19 cellular contexts compared by ENCODE assay signal in the genomic region with DNA sequence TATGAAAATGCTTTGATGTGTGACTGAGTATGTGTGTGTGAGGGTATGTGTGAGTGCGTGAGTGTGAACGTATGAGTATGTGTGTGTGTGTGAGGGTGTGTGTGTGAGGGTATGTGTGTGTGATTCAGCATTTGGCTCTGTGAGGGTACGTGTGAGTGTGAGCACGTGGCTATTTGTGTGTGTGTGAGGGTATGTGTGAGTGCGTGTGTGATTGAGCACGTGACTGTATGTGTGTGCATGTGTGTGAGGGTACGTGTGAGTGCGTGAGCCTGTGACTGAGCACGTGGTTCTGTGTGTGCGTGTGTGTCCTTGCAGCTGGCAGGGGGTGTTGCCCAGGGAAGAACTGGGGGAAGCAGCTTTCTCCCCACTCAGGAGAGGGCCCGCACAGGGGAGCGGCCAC. TPM values are rescaled to one million over a fixed set of nuclear protein-coding genes. Genes with fewer than 3 reads are reported as not detected.
A peak's percentile ranks its signal among the peaks of the same experiment; 100 is the strongest.
DNase-seq lines count a peak whose midpoint lies in the region; TF ChIP-seq lines count a peak whose summit lies in the region.
"Had no signal": no experiment of that assay in that cellular context is flagged by ENCODE, and none has a peak within 500 bp of the region (broad histone marks: within the 10 kb centered on the region; RNA-seq: fewer than 3 reads in every experiment).

No MANE protein-coding gene starts in this region.

- H3K36me3 ChIP-seq in BLaER1 (no peaks in the 10 kb centered on the region), HEK293 (ENCODE audit: control insufficient read depth in 2 of 2, insufficient read depth in 1 of 2, low read length in 2 of 2) (no peaks in the 10 kb centered on the region), tibial artery (no peaks in the 10 kb centered on the region)
- H3K36me3 ChIP-seq: SJCRH30 had no signal

- H3K36me3 Mint-ChIP-seq in endothelial cell (ENCODE audit: low read depth, unreplicated experiment) = peaks cover 4% of the 10 kb centered on the region
- peaks cover 1% of the 10 kb centered on the region for H3K36me3 Mint-ChIP-seq in progenitor cell of endocrine pancreas (ENCODE audit: insufficient read depth)
- H3K36me3 Mint-ChIP-seq: CD8-positive, alpha-beta memory T cell had no signal

- H4K20me1 ChIP-seq in BLaER1 = no peaks in the 10 kb centered on the region

- no peaks in the 10 kb centered on the region for H3K9me3 Mint-ChIP-seq in endothelial cell (ENCODE audit: unreplicated experiment)
- H3K9me3 Mint-ChIP-seq in progenitor cell of endocrine pancreas (ENCODE audit: low read depth) = no peaks in the 10 kb centered on the region
- H3K9me3 Mint-ChIP-seq: CD8-positive, alpha-beta memory T cell had no signal

- DNase-seq in endothelial cell (ENCODE audit: low spot score) = no peak
- DNase-seq in progenitor cell of endocrine pancreas (ENCODE audit: low spot score, unreplicated experiment) = no peak
- DNase-seq in dorsolateral prefrontal cortex = no peak
- no peak for DNase-seq in tibial artery
- DNase-seq in head of caudate nucleus = no peak
- DNase-seq: ACHN; Calu3; CD8-positive, alpha-beta memory T cell; DMS153; GOT3; NCI-H1105 treated with DMSO at 0.1 percent for 48 hours; NCI-H2029 treated with DMSO at 0.1 percent for 48 hours; NCI-H2171; NCI-H524 treated with DMSO at 0.1 percent for 48 hours; NCI-H82; OCI-M1; SJCRH30 had no signal

- POLR2A ChIA-PET in HEK293 (lab: Yijun Ruan, JAX) = no interaction called here

- H3K27me3 ChIP-seq in BLaER1 (no peaks in the 10 kb centered on the region), dorsolateral prefrontal cortex (no peaks in the 10 kb centered on the region), tibial artery (no peaks in the 10 kb centered on the region)
- H3K27me3 ChIP-seq: SJCRH30 had no signal

- peaks cover 13% of the 10 kb centered on the region; the same call in 1 of the 2 replicates for H3K9me3 ChIP-seq in BLaER1
- no peaks in the 10 kb centered on the region for H3K9me3 ChIP-seq in HEK293 (ENCODE audit: control insufficient read depth, insufficient read depth, low read depth, low read length)
- H3K9me3 ChIP-seq in tibial artery = no peaks in the 10 kb centered on the region
- H3K9me3 ChIP-seq: SJCRH30 had no signal

- H3K27me3 Mint-ChIP-seq in endothelial cell (ENCODE audit: unreplicated experiment) (peaks cover 2% of the 10 kb centered on the region), progenitor cell of endocrine pancreas (no peaks in the 10 kb centered on the region)
- H3K27me3 Mint-ChIP-seq: CD8-positive, alpha-beta memory T cell had no signal

- TF ChIP-seq CTCF in HEK293 (tag by site-specific recombination; IDR thresholded peaks at IDR 0.05) (no peak), endothelial cell (IDR thresholded peaks at IDR 0.05; ENCODE audit: unreplicated experiment) (no peak), progenitor cell of endocrine pancreas (IDR thresholded peaks at IDR 0.05; ENCODE audit: unreplicated experiment) (no peak), dorsolateral prefrontal cortex (IDR thresholded peaks at IDR 0.05 in 54 of 56, conservative IDR thresholded peaks at IDR 0.05 in 2 of 56; ENCODE audit: low read depth in 1 of 56, partially characterized antibody in 56 of 56) (no peak), tibial artery (IDR thresholded peaks at IDR 0.05) (no peak)

- H3K4me3 Mint-ChIP-seq in endothelial cell (ENCODE audit: unreplicated experiment) (peak overlapping the region; percentile 7), progenitor cell of endocrine pancreas (ENCODE audit: low read depth) (no peak overlapping the region)
- H3K4me3 Mint-ChIP-seq: CD8-positive, alpha-beta memory T cell had no signal

- H3K4me3 ChIP-seq in BLaER1 (peak overlapping the region; percentile 31; the same call in 1 of the 2 replicates), HEK293 (ENCODE audit: low read depth, low read length) (no peak overlapping the region), dorsolateral prefrontal cortex (no peak overlapping the region), tibial artery (no peak overlapping the region)
- H3K4me3 ChIP-seq: SJCRH30 had no signal

- no peak overlapping the region for H3K27ac Mint-ChIP-seq in endothelial cell (ENCODE audit: unreplicated experiment)
- peak overlapping the region; percentile 23 for H3K27ac Mint-ChIP-seq in progenitor cell of endocrine pancreas
- H3K27ac Mint-ChIP-seq: CD8-positive, alpha-beta memory T cell had no signal

- CTCF ChIA-PET in HEK293 (lab: Yijun Ruan, JAX) = no interaction called here

- H3K4me1 Mint-ChIP-seq in endothelial cell (ENCODE audit: unreplicated experiment) (no peaks in the 10 kb centered on the region), progenitor cell of endocrine pancreas (ENCODE audit: low read depth) (no peaks in the 10 kb centered on the region)
- H3K4me1 Mint-ChIP-seq: CD8-positive, alpha-beta memory T cell had no signal

- H3K4me2 ChIP-seq in BLaER1 = peak overlapping the region; percentile 78

- peak overlapping the region; percentile 22 for H3K9ac ChIP-seq in BLaER1

- intact Hi-C loops in dorsolateral prefrontal cortex (cut with DNase I) (no loop called here), tibial artery (cut with DNase I; ENCODE audit: low total_unique reads) (no loop called here), head of caudate nucleus (cut with DNase I) (no loop called here)

- H3K27ac ChIP-seq in BLaER1 = peak overlapping the region; percentile 41; the same call in 1 of the 2 replicates
- no peak overlapping the region for H3K27ac ChIP-seq in HEK293 (ENCODE audit: extremely low read depth, low read depth, low read length)
- no peak overlapping the region for H3K27ac ChIP-seq in dorsolateral prefrontal cortex
- no peak overlapping the region for H3K27ac ChIP-seq in tibial artery
- H3K27ac ChIP-seq: SJCRH30 had no signal

- H3K4me1 ChIP-seq in BLaER1 = peaks cover 55% of the 10 kb centered on the region
- H3K4me1 ChIP-seq in HEK293 (ENCODE audit: control insufficient read depth, insufficient read depth, low read length) = no peaks in the 10 kb centered on the region; the same call in 1 of the 2 replicates
- no peaks in the 10 kb centered on the region for H3K4me1 ChIP-seq in tibial artery

TF ChIP-seq in HEK293, 187 proteins besides CTCF, POLR2A, EP300 and RAD21 (continues in another document):
- no peak for TF ChIP-seq ZNF449 (tag by site-specific recombination; IDR thresholded peaks at IDR 0.05)
- no peak for TF ChIP-seq AEBP2 (tag by site-specific recombination; IDR thresholded peaks at IDR 0.05; ENCODE audit: borderline replicate concordance)
- no peak for TF ChIP-seq ZSCAN23 (tag by site-specific recombination; IDR thresholded peaks at IDR 0.05)
- no peak for TF ChIP-seq ZNF777 (tag by site-specific recombination; IDR thresholded peaks at IDR 0.05; ENCODE audit: borderline replicate concordance)
- TF ChIP-seq, protein P1, sequence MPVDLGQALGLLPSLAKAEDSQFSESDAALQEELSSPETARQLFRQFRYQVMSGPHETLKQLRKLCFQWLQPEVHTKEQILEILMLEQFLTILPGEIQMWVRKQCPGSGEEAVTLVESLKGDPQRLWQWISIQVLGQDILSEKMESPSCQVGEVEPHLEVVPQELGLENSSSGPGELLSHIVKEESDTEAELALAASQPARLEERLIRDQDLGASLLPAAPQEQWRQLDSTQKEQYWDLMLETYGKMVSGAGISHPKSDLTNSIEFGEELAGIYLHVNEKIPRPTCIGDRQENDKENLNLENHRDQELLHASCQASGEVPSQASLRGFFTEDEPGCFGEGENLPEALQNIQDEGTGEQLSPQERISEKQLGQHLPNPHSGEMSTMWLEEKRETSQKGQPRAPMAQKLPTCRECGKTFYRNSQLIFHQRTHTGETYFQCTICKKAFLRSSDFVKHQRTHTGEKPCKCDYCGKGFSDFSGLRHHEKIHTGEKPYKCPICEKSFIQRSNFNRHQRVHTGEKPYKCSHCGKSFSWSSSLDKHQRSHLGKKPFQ (tag by site-specific recombination; IDR thresholded peaks at IDR 0.05) = peak; percentile 75
- no peak for TF ChIP-seq KLF1 (tag by site-specific recombination; IDR thresholded peaks at IDR 0.05)
- no peak for TF ChIP-seq ZNF433 (tag by site-specific recombination; IDR thresholded peaks at IDR 0.05; ENCODE audit: low read depth)
- TF ChIP-seq, protein P2, sequence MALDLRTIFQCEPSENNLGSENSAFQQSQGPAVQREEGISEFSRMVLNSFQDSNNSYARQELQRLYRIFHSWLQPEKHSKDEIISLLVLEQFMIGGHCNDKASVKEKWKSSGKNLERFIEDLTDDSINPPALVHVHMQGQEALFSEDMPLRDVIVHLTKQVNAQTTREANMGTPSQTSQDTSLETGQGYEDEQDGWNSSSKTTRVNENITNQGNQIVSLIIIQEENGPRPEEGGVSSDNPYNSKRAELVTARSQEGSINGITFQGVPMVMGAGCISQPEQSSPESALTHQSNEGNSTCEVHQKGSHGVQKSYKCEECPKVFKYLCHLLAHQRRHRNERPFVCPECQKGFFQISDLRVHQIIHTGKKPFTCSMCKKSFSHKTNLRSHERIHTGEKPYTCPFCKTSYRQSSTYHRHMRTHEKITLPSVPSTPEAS (tag by site-specific recombination; IDR thresholded peaks at IDR 0.05) = peak; percentile 72

RNA-seq across cellular contexts. Expression of gene PPP2R3B, which starts 16.1 kb away (rescaled TPM):
- total RNA-seq in endothelial cell (ENCODE audit: unreplicated experiment) (44.0 TPM), progenitor cell of endocrine pancreas (70.0 and 72.6 TPM in 2 replicates), dorsolateral prefrontal cortex (10 to 100 TPM in 115 of 120 experiments, 1 to 10 TPM in 5; 5.9 to 41.0 (median 18.3) TPM)
